Comparison of ENCODE assay signal across 15 cellular contexts in genomic region chr10:119248681-119249080, GRCh38.
"Had no signal": no experiment of that assay in that cellular context is flagged by ENCODE, and none has a peak within 500 bp of the region (broad histone marks: within the 10 kb centered on the region; RNA-seq: fewer than 3 reads in every experiment).

No MANE protein-coding gene starts in this region.

- H3K27me3 ChIP-seq: brain microvascular endothelial cell, dorsolateral prefrontal cortex, suprapubic skin had no signal

- ATAC-seq: activated T-cell treated with anti-CD3 and anti-CD28 coated beads, Interleukin-2, amount 50 U/mL, for 72 hours; natural killer cell treated with Interleukin-12 subunit alpha and Interleukin-12 subunit beta and Interleukin-15 and Interleukin-18, amount 100 ng/mL, for 72 hours; stimulated activated naive CD8-positive, alpha-beta T cell treated with anti-CD3 and anti-CD28 coated beads, Interleukin-15, Interleukin-2, amounts not matched to agents 100 U/mL and 50 U/mL, for 24 hours; T-helper 17 cell had no signal

- H3K4me3 ChIP-seq: dorsolateral prefrontal cortex, suprapubic skin had no signal

- H3K27ac ChIP-seq: brain microvascular endothelial cell, dorsolateral prefrontal cortex, suprapubic skin had no signal

- H3K36me3 ChIP-seq: brain microvascular endothelial cell, suprapubic skin had no signal

- H3K9me3 ChIP-seq: suprapubic skin had no signal

- DNase-seq: activated CD4-positive, alpha-beta T cell treated with anti-CD3 and anti-CD28 coated beads, Interleukin-2, amount 50 U/mL, for 4 hours; activated effector memory CD4-positive, alpha-beta T cell treated with anti-CD3 and anti-CD28 coated beads, Interleukin-2, amount 50 U/mL, for 16 hours; activated naive CD4-positive, alpha-beta T cell treated with anti-CD3 and anti-CD28 coated beads, Interleukin-2, amount 50 U/mL, for 16 hours; activated T-cell treated with anti-CD3 and anti-CD28 coated beads, Interleukin-2, amount 50 U/mL, for 72 hours; aorta; brain microvascular endothelial cell; central memory CD4-positive, alpha-beta T cell; dorsolateral prefrontal cortex; mesendoderm; stimulated activated CD4-positive, alpha-beta T cell treated with anti-CD3 and anti-CD28 coated beads, Interleukin-12 subunit alpha, Interleukin-12 subunit beta, amount 100 ng/mL, for 4 hours; stimulated activated CD4-positive, alpha-beta T cell treated with anti-CD3 and anti-CD28 coated beads, Interleukin-1b, Interleukin-23, amount 100 ng/mL, for 48 hours; stimulated activated naive CD8-positive, alpha-beta T cell treated with anti-CD3 and anti-CD28 coated beads, Interleukin-15, Interleukin-2, amounts not matched to agents 100 U/mL and 50 U/mL, for 24 hours; T-helper 17 cell had no signal
